ENCODE assay signal across 8 cellular contexts in the genomic region with DNA sequence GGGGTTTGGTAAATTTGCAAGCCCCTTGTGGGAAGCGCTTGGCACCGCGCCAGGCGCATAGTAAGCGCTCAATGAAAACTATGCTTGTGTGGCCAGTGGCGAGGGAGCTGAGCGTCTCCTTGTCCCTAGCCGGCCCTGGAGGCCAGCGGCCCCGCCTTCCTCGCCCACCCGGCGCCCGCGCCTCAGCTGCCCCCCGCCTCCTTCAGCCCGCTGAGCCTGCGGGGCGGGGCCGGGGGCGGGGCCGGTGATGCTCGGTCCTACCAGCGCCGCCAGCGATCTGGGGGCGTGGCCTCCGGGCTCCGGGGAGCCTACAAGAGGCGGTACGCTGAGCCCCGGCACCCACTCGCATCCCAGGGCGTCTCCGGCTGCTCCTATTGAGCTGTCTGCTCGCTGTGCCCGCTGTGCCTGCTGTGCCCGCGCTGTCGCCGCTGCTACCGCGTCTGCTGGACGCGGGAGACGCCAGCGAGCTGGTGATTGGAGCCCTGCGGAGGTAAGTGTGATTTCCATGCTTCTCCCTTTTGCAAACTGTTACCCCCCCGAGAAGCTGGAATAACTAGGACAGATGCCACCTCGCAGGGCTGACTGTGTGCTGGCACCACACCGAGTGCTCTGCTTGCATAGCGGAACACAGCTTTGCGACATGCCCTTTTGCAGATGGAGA. TPM values are rescaled to one million over a fixed set of nuclear protein-coding genes. Genes with fewer than 3 reads are reported as not detected.
A peak's percentile ranks its signal among the peaks of the same experiment; 100 is the strongest.
DNase-seq lines count a peak whose midpoint lies in the region; ATAC-seq and TF ChIP-seq lines count a peak whose summit lies in the region.

A gene with protein sequence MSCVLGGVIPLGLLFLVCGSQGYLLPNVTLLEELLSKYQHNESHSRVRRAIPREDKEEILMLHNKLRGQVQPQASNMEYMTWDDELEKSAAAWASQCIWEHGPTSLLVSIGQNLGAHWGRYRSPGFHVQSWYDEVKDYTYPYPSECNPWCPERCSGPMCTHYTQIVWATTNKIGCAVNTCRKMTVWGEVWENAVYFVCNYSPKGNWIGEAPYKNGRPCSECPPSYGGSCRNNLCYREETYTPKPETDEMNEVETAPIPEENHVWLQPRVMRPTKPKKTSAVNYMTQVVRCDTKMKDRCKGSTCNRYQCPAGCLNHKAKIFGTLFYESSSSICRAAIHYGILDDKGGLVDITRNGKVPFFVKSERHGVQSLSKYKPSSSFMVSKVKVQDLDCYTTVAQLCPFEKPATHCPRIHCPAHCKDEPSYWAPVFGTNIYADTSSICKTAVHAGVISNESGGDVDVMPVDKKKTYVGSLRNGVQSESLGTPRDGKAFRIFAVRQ (plus strand): TSS at position 342 of the 661 bp plus-strand sequence. CDS start 18,511 bp downstream, outside the sequence.

- H3K4me3 ChIP-seq in GM06990 (replicated peaks; ENCODE audit: low read depth, low read length), result no peak within 1 kb of the TSS

- no peaks in the 10 kb centered on the region for H3K36me3 Mint-ChIP-seq in activated naive CD8-positive, alpha-beta T cell treated with anti-CD3 and anti-CD28 coated beads for 36 hours
- H3K36me3 Mint-ChIP-seq in glutamatergic neuron (ENCODE audit: unreplicated experiment), result peaks cover 6% of the 10 kb centered on the region

- H3K4me1 Mint-ChIP-seq in activated naive CD8-positive, alpha-beta T cell treated with anti-CD3 and anti-CD28 coated beads for 36 hours, result peaks cover 9% of the 10 kb centered on the region
- H3K4me1 Mint-ChIP-seq in glutamatergic neuron (ENCODE audit: low read depth, unreplicated experiment), result peaks cover 13% of the 10 kb centered on the region

- H3K27ac Mint-ChIP-seq in activated naive CD8-positive, alpha-beta T cell treated with anti-CD3 and anti-CD28 coated beads for 36 hours, result no peak within 1 kb of the TSS
- H3K27ac Mint-ChIP-seq in glutamatergic neuron (ENCODE audit: unreplicated experiment), result peak within 1 kb of the TSS; percentile 65

- TF ChIP-seq CTCF in GM06990 (IDR thresholded peaks at IDR 0.05; ENCODE audit: insufficient read depth, low read length, poor library complexity, severe bottlenecking) (no peak), glutamatergic neuron (IDR thresholded peaks at IDR 0.05; ENCODE audit: partially characterized antibody, unreplicated experiment) (no peak)

- no peaks in the 10 kb centered on the region for H3K9me3 Mint-ChIP-seq in activated naive CD8-positive, alpha-beta T cell treated with anti-CD3 and anti-CD28 coated beads for 36 hours
- H3K9me3 Mint-ChIP-seq in glutamatergic neuron (ENCODE audit: unreplicated experiment), result no peaks in the 10 kb centered on the region

- no peak for ATAC-seq in GM21737 (IDR thresholded peaks at IDR 0.05; ENCODE audit: unreplicated experiment)

- peak within 1 kb of the TSS; percentile 49 for H3K4me3 Mint-ChIP-seq in activated naive CD8-positive, alpha-beta T cell treated with anti-CD3 and anti-CD28 coated beads for 36 hours
- H3K4me3 Mint-ChIP-seq in glutamatergic neuron (ENCODE audit: unreplicated experiment), result peak within 1 kb of the TSS; percentile 81

- peaks cover 51% of the 10 kb centered on the region for H3K27me3 Mint-ChIP-seq in activated naive CD8-positive, alpha-beta T cell treated with anti-CD3 and anti-CD28 coated beads for 36 hours
- H3K27me3 Mint-ChIP-seq in glutamatergic neuron (ENCODE audit: unreplicated experiment), result peaks cover 10% of the 10 kb centered on the region

- H3K27me3 ChIP-seq in GM06990 (replicated peaks; ENCODE audit: control insufficient read depth, insufficient read depth, low read length), result peaks cover 2% of the 10 kb centered on the region

- DNase-seq in GM06990 (ENCODE audit: extremely low read depth, insufficient read length), result peak; percentile 74
- peak; percentile 78 for DNase-seq in NCI-H1048 (lab: John Stamatoyannopoulos, UW)
- DNase-seq in SW 1271 (lab: John Stamatoyannopoulos, UW), result peak; percentile 72 to 81
- DNase-seq in activated naive CD8-positive, alpha-beta T cell treated with anti-CD3 and anti-CD28 coated beads for 36 hours, result peak; percentile 87
- peak; percentile 99 for DNase-seq in glutamatergic neuron
- peak; percentile 89 for DNase-seq in occipital lobe (lab: John Stamatoyannopoulos, UW)
- DNase-seq in stromal cell of bone marrow (ENCODE audit: low read depth), result peak; percentile 75

- no peaks in the 10 kb centered on the region for H3K36me3 ChIP-seq in GM06990 (ENCODE audit: control insufficient read depth, insufficient read depth, low read length)

RNA-seq across cellular contexts. Expression of the gene that starts here (rescaled TPM):
- total RNA-seq in activated naive CD8-positive, alpha-beta T cell treated with anti-CD3 and anti-CD28 coated beads for 36 hours, result not detected
- total RNA-seq in glutamatergic neuron (ENCODE audit: unreplicated experiment), result 9.0 TPM
- 2.7 TPM for total RNA-seq in occipital lobe

Comparison
In these comparisons a context has a peak if more than half of its experiments do, and no peak if none do; other contexts are left out.
1. Peak in DNase-seq in activated naive CD8-positive, alpha-beta T cell treated with anti-CD3 and anti-CD28 coated beads for 36 hours; RNA of the gene not detected or under 1 TPM.